Comparison of ENCODE assay signal across 10 cellular contexts in genomic region chr2:176134978-176135575, GRCh38. TPM values are rescaled to one million over a fixed set of nuclear protein-coding genes. Genes with fewer than 3 reads are reported as not detected.
DNase-seq lines count a peak whose midpoint lies in the region; ATAC-seq lines count a peak whose summit lies in the region.
"Had no signal": no experiment of that assay in that cellular context is flagged by ENCODE, and none has a peak within 500 bp of the region (broad histone marks: within the 10 kb centered on the region; RNA-seq: fewer than 3 reads in every experiment).

No MANE protein-coding gene starts in this region.

- H3K36me3 ChIP-seq in skeletal muscle satellite cell (ENCODE audit: insufficient read depth, low read length): no peaks in the 10 kb centered on the region

- peaks cover 3% of the 10 kb centered on the region for H3K27me3 ChIP-seq in skeletal muscle satellite cell (ENCODE audit: control insufficient read depth, insufficient read depth, low read length)

- no peak overlapping the region for H3K4me3 ChIP-seq in skeletal muscle satellite cell (ENCODE audit: low read length)

- no peak for ATAC-seq in HG02870 (IDR thresholded peaks at IDR 0.05; ENCODE audit: unreplicated experiment)

- peak overlapping the region; percentile 90 for H3K4me2 ChIP-seq in skeletal muscle satellite cell (ENCODE audit: low read length)

- H3K9ac ChIP-seq in skeletal muscle satellite cell (ENCODE audit: low read depth, low read length): no peak overlapping the region

- H3K4me1 ChIP-seq in skeletal muscle satellite cell (ENCODE audit: control insufficient read depth, insufficient read depth, low read length): peaks cover 3% of the 10 kb centered on the region

- H3K27ac ChIP-seq in epithelial cell of prostate: peak overlapping the region; percentile 76
- H3K27ac ChIP-seq: hepatocyte had no signal

- DNase-seq in H4 (ENCODE audit: low spot score): peak; percentile 39
- peak; percentile 57 for DNase-seq in NCI-H748 treated with DMSO at 0.1 percent for 48 hours (lab: John Stamatoyannopoulos, UW)
- DNase-seq in epithelial cell of prostate (ENCODE audit: low read depth, low spot score): no peak
- no peak for DNase-seq in activated CD4-positive, CD25-positive, alpha-beta regulatory T cell (lab: John Stamatoyannopoulos, UW)
- DNase-seq in activated CD4-positive, alpha-beta T cell treated with anti-CD3 and anti-CD28 coated beads for 1 hour: no peak
- DNase-seq: nucleus accumbens had no signal

- H3K9me3 ChIP-seq in skeletal muscle satellite cell (replicated peaks; ENCODE audit: low read length): no peaks in the 10 kb centered on the region

RNA-seq across cellular contexts. Expression of gene HOXD8, which starts 5.6 kb away (rescaled TPM):
- total RNA-seq in H4 (2014; rRNA removed; shearing (Covaris generic)): not detected in 2 replicates
- 6.6 and 9.0 TPM in 2 replicates for total RNA-seq in skeletal muscle satellite cell (2012; rRNA removed)

RNA-seq across cellular contexts. Expression of gene HOXD9, which starts 12.6 kb away (rescaled TPM):
- total RNA-seq in H4 (2014; rRNA removed; shearing (Covaris generic)): 1.1 and 2.1 TPM in 2 replicates
- total RNA-seq in skeletal muscle satellite cell (2012; rRNA removed): 1.1 and 1.3 TPM in 2 replicates
- total RNA-seq: cardiac septum had no signal

RNA-seq across cellular contexts. Expression of gene HOXD4, which starts 16.3 kb away (rescaled TPM):
- not detected in 2 replicates for total RNA-seq in H4 (2014; rRNA removed; shearing (Covaris generic))
- 1.1 and 2.5 TPM in 2 replicates for total RNA-seq in skeletal muscle satellite cell (2012; rRNA removed)

RNA-seq across cellular contexts. Expression of gene HOXD10, which starts 18.5 kb away (rescaled TPM):
- total RNA-seq in H4 (2014; rRNA removed; shearing (Covaris generic)): not detected in 2 replicates
- 0.22 and 0.25 TPM in 2 replicates for total RNA-seq in skeletal muscle satellite cell (2012; rRNA removed)

RNA-seq across cellular contexts. Expression of gene HOXD3, which starts 22.0 kb away (rescaled TPM):
- total RNA-seq in H4 (2014; rRNA removed; shearing (Covaris generic)): 0.29 and 0.70 TPM in 2 replicates
- 1.1 and 2.8 TPM in 2 replicates for total RNA-seq in skeletal muscle satellite cell (2012; rRNA removed)

Comparison
In these comparisons a context has a peak if more than half of its experiments do, and no peak if none do; other contexts are left out.
1. DNase-seq: peak in H4 (single experiment) and NCI-H748 treated with DMSO at 0.1 percent for 48 hours (single experiment); none in epithelial cell of prostate (single experiment), activated CD4-positive, CD25-positive, alpha-beta regulatory T cell (0 of 4) and activated CD4-positive, alpha-beta T cell treated with anti-CD3 and anti-CD28 coated beads for 1 hour (single experiment).